ENCODE assay signal across 9 cellular contexts in genomic region chr2:74513605-74514367, GRCh38. TPM values are rescaled to one million over a fixed set of nuclear protein-coding genes. Genes with fewer than 3 reads are reported as not detected.
A peak's percentile ranks its signal among the peaks of the same experiment; 100 is the strongest.
DNase-seq lines count a peak whose midpoint lies in the region; ATAC-seq and TF ChIP-seq lines count a peak whose summit lies in the region.
"Had no signal": no experiment of that assay in that cellular context is flagged by ENCODE, and none has a peak within 500 bp of the region (broad histone marks: within the 10 kb centered on the region; RNA-seq: fewer than 3 reads in every experiment).

No MANE protein-coding gene starts in this region.

- no peak for DNase-seq in activated CD8-positive, alpha-beta memory T cell treated with anti-CD3 and anti-CD28 coated beads, Interleukin-2, amount 10 ng/mL, durations not matched to agents 7 days and 5 days
- no peak for DNase-seq in activated CD8-positive, alpha-beta memory T cell treated with anti-CD3 and anti-CD28 coated beads, Interleukin-2, amount 50 U/mL, for 4 hours
- DNase-seq in Panc1 (ENCODE audit: low read depth, low spot score) (no peak), epithelial cell of esophagus (ENCODE audit: low read depth) (peak; percentile 39), right atrium auricular region (ENCODE audit: low spot score) (no peak)
- DNase-seq in stimulated activated naive B cell treated with anti-CD40 and anti-IgM and Interleukin-4, amounts not matched to agents 10 μg/mL and 1 μg/mL and 100 μg/mL, for 72 hours: no peak
- DNase-seq: SJCRH30 had no signal

- in situ Hi-C loops in Panc1 (cut with HindIII; ENCODE audit: low pct_unique_long_range_greater_than_20kb, low sequenced_read_pairs): no loop called here

- no peaks in the 10 kb centered on the region for H3K36me3 ChIP-seq in Panc1 (ENCODE audit: control insufficient read depth, insufficient read depth, low read length)
- no peaks in the 10 kb centered on the region for H3K36me3 ChIP-seq in right atrium auricular region
- H3K36me3 ChIP-seq: SJCRH30 had no signal

- H3K4me3 Mint-ChIP-seq in activated CD8-positive, alpha-beta memory T cell treated with anti-CD3 and anti-CD28 coated beads, Interleukin-2, amount 10 ng/mL, durations not matched to agents 7 days and 5 days: peak overlapping the region; percentile 46
- H3K4me3 Mint-ChIP-seq in stimulated activated naive B cell treated with anti-CD40 and anti-IgM and Interleukin-4, amounts not matched to agents 10 μg/mL and 1 μg/mL and 100 μg/mL, for 72 hours: peak overlapping the region; percentile 56 to 63

- H3K9me3 ChIP-seq in Panc1 (ENCODE audit: control insufficient read depth, insufficient read depth, low read depth, low read length) (no peaks in the 10 kb centered on the region), right atrium auricular region (no peaks in the 10 kb centered on the region)
- H3K9me3 ChIP-seq: SJCRH30 had no signal

- H3K27me3 ChIP-seq in Panc1 (ENCODE audit: control insufficient read depth, insufficient read depth, low read length): no peaks in the 10 kb centered on the region
- peaks cover 38 to 64% of the 10 kb centered on the region in 2 donors for H3K27me3 ChIP-seq in right atrium auricular region
- H3K27me3 ChIP-seq: SJCRH30 had no signal

- intact Hi-C loops in Panc1 (cut with micrococcal nuclease; ENCODE audit: unreplicated experiment): no loop called here

- H3K27ac ChIP-seq in Panc1 (ENCODE audit: low read length) (no peak overlapping the region), right atrium auricular region (no peak overlapping the region)
- H3K27ac ChIP-seq: SJCRH30 had no signal

- CTCF ChIA-PET in activated CD8-positive, alpha-beta memory T cell treated with anti-CD3 and anti-CD28 coated beads, Interleukin-2, amount 10 ng/mL, durations not matched to agents 7 days and 5 days (lab: Charles Lee): interaction anchor here (0.8 to 4.2 kb wide), 8 partner anchors 10 to 73 kb away, joined by 3 to 21 read pairs (median 4); partner anchors contain the start of genes DQX1 and LBX2
- CTCF ChIA-PET in Panc1 (lab: Charles Lee): no interaction called here

- H3K27me3 Mint-ChIP-seq in activated CD8-positive, alpha-beta memory T cell treated with anti-CD3 and anti-CD28 coated beads, Interleukin-2, amount 10 ng/mL, durations not matched to agents 7 days and 5 days: peaks cover 70% of the 10 kb centered on the region
- peaks cover 69 to 90% of the 10 kb centered on the region in 2 donors for H3K27me3 Mint-ChIP-seq in stimulated activated naive B cell treated with anti-CD40 and anti-IgM and Interleukin-4, amounts not matched to agents 10 μg/mL and 1 μg/mL and 100 μg/mL, for 72 hours

- peaks cover 39% of the 10 kb centered on the region for H3K4me1 Mint-ChIP-seq in activated CD8-positive, alpha-beta memory T cell treated with anti-CD3 and anti-CD28 coated beads, Interleukin-2, amount 10 ng/mL, durations not matched to agents 7 days and 5 days
- H3K4me1 Mint-ChIP-seq in stimulated activated naive B cell treated with anti-CD40 and anti-IgM and Interleukin-4, amounts not matched to agents 10 μg/mL and 1 μg/mL and 100 μg/mL, for 72 hours: peaks cover 16 to 28% of the 10 kb centered on the region in 2 donors

- peaks cover 5% of the 10 kb centered on the region for H3K36me3 Mint-ChIP-seq in activated CD8-positive, alpha-beta memory T cell treated with anti-CD3 and anti-CD28 coated beads, Interleukin-2, amount 10 ng/mL, durations not matched to agents 7 days and 5 days
- H3K36me3 Mint-ChIP-seq in stimulated activated naive B cell treated with anti-CD40 and anti-IgM and Interleukin-4, amounts not matched to agents 10 μg/mL and 1 μg/mL and 100 μg/mL, for 72 hours: peaks cover 6 to 16% of the 10 kb centered on the region in 2 donors

- H3K4me1 ChIP-seq in Panc1 (ENCODE audit: control insufficient read depth, insufficient read depth, low read length) (no peaks in the 10 kb centered on the region; the same call in 1 of the 2 replicates), right atrium auricular region (peaks cover 0 to 31% of the 10 kb centered on the region in 2 donors)

- TF ChIP-seq CTCF in Panc1 (IDR thresholded peaks at IDR 0.05): no peak
- TF ChIP-seq CTCF in epithelial cell of esophagus (IDR thresholded peaks at IDR 0.05; ENCODE audit: insufficient read depth, low read depth, low read length, missing control alignments): no peak
- TF ChIP-seq CTCF in right atrium auricular region (IDR thresholded peaks at IDR 0.05): no peak

- no peaks in the 10 kb centered on the region for H3K9me3 Mint-ChIP-seq in activated CD8-positive, alpha-beta memory T cell treated with anti-CD3 and anti-CD28 coated beads, Interleukin-2, amount 10 ng/mL, durations not matched to agents 7 days and 5 days (ENCODE audit: low read depth)
- peaks cover 3 to 4% of the 10 kb centered on the region in 2 donors for H3K9me3 Mint-ChIP-seq in stimulated activated naive B cell treated with anti-CD40 and anti-IgM and Interleukin-4, amounts not matched to agents 10 μg/mL and 1 μg/mL and 100 μg/mL, for 72 hours

- POLR2A ChIA-PET in Panc1 (lab: Charles Lee): interaction anchor here (0.7 kb wide), 1 partner anchor 13 kb away, joined by 12 read pairs; no protein-coding TSS in a partner anchor

- H3K27ac Mint-ChIP-seq in activated CD8-positive, alpha-beta memory T cell treated with anti-CD3 and anti-CD28 coated beads, Interleukin-2, amount 10 ng/mL, durations not matched to agents 7 days and 5 days: no peak overlapping the region
- peak overlapping the region; percentile 47 for H3K27ac Mint-ChIP-seq in stimulated activated naive B cell treated with anti-CD40 and anti-IgM and Interleukin-4, amounts not matched to agents 10 μg/mL and 1 μg/mL and 100 μg/mL, for 72 hours

- H3K4me3 ChIP-seq in Panc1 (ENCODE audit: low read depth in 2 of 2, low read length in 2 of 2) (peak overlapping the region in 1 of 2 experiments; percentile 37; a peak in 1 of 4 replicates), epithelial cell of esophagus (ENCODE audit: low read length) (no peak overlapping the region), right atrium auricular region (peak overlapping the region in 1 of 2 donors; percentile 24)
- H3K4me3 ChIP-seq: SJCRH30 had no signal

- peak; percentile 44 for ATAC-seq in activated CD8-positive, alpha-beta memory T cell treated with anti-CD3 and anti-CD28 coated beads, Interleukin-2, amount 10 ng/mL, durations not matched to agents 7 days and 5 days
- ATAC-seq in Panc1: peak; percentile 18; the same call in 1 of the 2 replicates
- ATAC-seq in stimulated activated naive B cell treated with anti-CD40 and anti-IgM and Interleukin-4, amounts not matched to agents 10 μg/mL and 1 μg/mL and 100 μg/mL, for 72 hours (replicated peaks): peak in 1 of 2 donors; percentile 18
- ATAC-seq in esophagus mucosa: no peak
- no peak for ATAC-seq in GM21619 (IDR thresholded peaks at IDR 0.05; ENCODE audit: unreplicated experiment)

- no TSS peak for BruUV-seq in Panc1 (replicated peaks; lab: Mats Ljungman, UMichigan)

RNA-seq across cellular contexts. Expression of gene TLX2, which starts 0.5 kb away (rescaled TPM):
- 1 to 10 TPM in 1 of 2 experiments, under 1 TPM in 1; 0.82 to 1.3 TPM for total RNA-seq in activated CD8-positive, alpha-beta memory T cell treated with anti-CD3 and anti-CD28 coated beads, Interleukin-2, amount 10 ng/mL, durations not matched to agents 7 days and 5 days
- total RNA-seq in Panc1 (2021; ENCODE audit: unreplicated experiment): not detected
- 0.17 TPM for polyA plus RNA-seq in Panc1 (2012; ENCODE audit: insufficient read length)
- total RNA-seq in esophagus mucosa: not detected
- not detected for total RNA-seq in right atrium auricular region
- total RNA-seq: SJCRH30 had no signal

RNA-seq across cellular contexts. Expression of gene PCGF1, which starts 6.3 kb away (rescaled TPM):
- 10 to 100 TPM; 15.5 to 34.0 TPM for total RNA-seq in activated CD8-positive, alpha-beta memory T cell treated with anti-CD3 and anti-CD28 coated beads, Interleukin-2, amount 10 ng/mL, durations not matched to agents 7 days and 5 days
- total RNA-seq in Panc1 (2021; ENCODE audit: unreplicated experiment) (36.8 TPM), esophagus mucosa (20.6 TPM), right atrium auricular region (10 to 100 TPM; 15.2 to 19.0 TPM)
- polyA plus RNA-seq in Panc1 (2012; ENCODE audit: insufficient read length): 27.7 TPM

RNA-seq across cellular contexts. Expression of gene DQX1, which starts 12.2 kb away (rescaled TPM):
- under 1 TPM; 0.38 to 0.94 TPM for total RNA-seq in activated CD8-positive, alpha-beta memory T cell treated with anti-CD3 and anti-CD28 coated beads, Interleukin-2, amount 10 ng/mL, durations not matched to agents 7 days and 5 days
- total RNA-seq in Panc1 (2021; ENCODE audit: unreplicated experiment) (0.41 TPM), esophagus mucosa (5.6 TPM), right atrium auricular region (not detected)
- polyA plus RNA-seq in Panc1 (2012; ENCODE audit: insufficient read length): 0.19 TPM

RNA-seq across cellular contexts. Expression of gene LBX2, which starts 14.4 kb away (rescaled TPM):
- total RNA-seq in activated CD8-positive, alpha-beta memory T cell treated with anti-CD3 and anti-CD28 coated beads, Interleukin-2, amount 10 ng/mL, durations not matched to agents 7 days and 5 days: 1 to 10 TPM; 1.3 to 2.4 TPM
- total RNA-seq in Panc1 (2021; ENCODE audit: unreplicated experiment) (9.6 TPM), esophagus mucosa (0.32 TPM), right atrium auricular region (1 to 10 TPM in 1 of 2 donors, under 1 TPM in 1; 0.83 to 1.0 TPM)
- 13.6 TPM for polyA plus RNA-seq in Panc1 (2012; ENCODE audit: insufficient read length)

RNA-seq across cellular contexts. Expression of gene AUP1, which starts 15.7 kb away (rescaled TPM):
- 100 to 1,000 TPM; 140 to 158 TPM for total RNA-seq in activated CD8-positive, alpha-beta memory T cell treated with anti-CD3 and anti-CD28 coated beads, Interleukin-2, amount 10 ng/mL, durations not matched to agents 7 days and 5 days
- total RNA-seq in Panc1 (2021; ENCODE audit: unreplicated experiment) (142 TPM), esophagus mucosa (74.2 TPM), right atrium auricular region (10 to 100 TPM; 55.2 to 80.9 TPM)
- polyA plus RNA-seq in Panc1 (2012; ENCODE audit: insufficient read length): 145 TPM

Comparison
In these comparisons a context has a peak if more than half of its experiments do, and no peak if none do; other contexts are left out.
1. ATAC-seq: peak in activated CD8-positive, alpha-beta memory T cell treated with anti-CD3 and anti-CD28 coated beads, Interleukin-2, amount 10 ng/mL, durations not matched to agents 7 days and 5 days (single experiment) and Panc1 (single experiment); none in esophagus mucosa (single experiment) and GM21619 (single experiment).